Comparison of ENCODE assay signal across 12 cellular contexts in genomic region chr13:32736648-32737047, GRCh38.
A peak's percentile ranks its signal among the peaks of the same experiment; 100 is the strongest.
DNase-seq lines count a peak whose midpoint lies in the region; ATAC-seq, FAIRE-seq and TF ChIP-seq lines count a peak whose summit lies in the region.
"Had no signal": no experiment of that assay in that cellular context is flagged by ENCODE, and none has a peak within 500 bp of the region (broad histone marks: within the 10 kb centered on the region; RNA-seq: fewer than 3 reads in every experiment).

No MANE protein-coding gene starts in this region.

- no peak for TF ChIP-seq CTCF in kidney (IDR thresholded peaks at IDR 0.05; ENCODE audit: borderline replicate concordance, extremely low read depth, insufficient read depth)

- intact Hi-C loops in activated CD4-positive, alpha-beta T cell treated with anti-CD3 and anti-CD28 coated beads, Interleukin-2, amount 10 ng/mL, durations not matched to agents 24 days and 14 days (cut with micrococcal nuclease), result loop anchor here (1.0 to 5.0 kb wide), 3 partner anchors 14 to 169 kb away; no protein-coding TSS in a partner anchor
- intact Hi-C loops in kidney (cut with DNase I), result no loop called here

- FAIRE-seq in kidney (lab: Jason Lieb, UNC) (no peak), urothelium cell line (lab: Jason Lieb, UNC) (no peak)

- peak overlapping the region; percentile 33 to 66 for H3K9ac ChIP-seq in kidney (ENCODE audit: low read length in 2 of 2)

- peak overlapping the region; percentile 82 for H3K4me3 Mint-ChIP-seq in activated CD4-positive, alpha-beta T cell treated with anti-CD3 and anti-CD28 coated beads, Interleukin-2, amount 10 ng/mL, durations not matched to agents 24 days and 14 days
- H3K4me3 Mint-ChIP-seq in activated CD8-positive, alpha-beta T cell treated with anti-CD3 and anti-CD28 coated beads, Interleukin-2, amount 10 ng/mL, durations not matched to agents 7 days and 5 days, result peak overlapping the region; percentile 76
- peak overlapping the region; percentile 75 to 76 for H3K4me3 Mint-ChIP-seq in stimulated activated naive B cell treated with anti-CD40 and anti-IgM and Interleukin-4, amounts not matched to agents 10 μg/mL and 1 μg/mL and 100 μg/mL, for 72 hours

- peak overlapping the region; percentile 81 for H3K27ac Mint-ChIP-seq in activated CD4-positive, alpha-beta T cell treated with anti-CD3 and anti-CD28 coated beads, Interleukin-2, amount 10 ng/mL, durations not matched to agents 24 days and 14 days
- H3K27ac Mint-ChIP-seq in activated CD8-positive, alpha-beta T cell treated with anti-CD3 and anti-CD28 coated beads, Interleukin-2, amount 10 ng/mL, durations not matched to agents 7 days and 5 days, result peak overlapping the region; percentile 92
- peak overlapping the region; percentile 60 for H3K27ac Mint-ChIP-seq in stimulated activated naive B cell treated with anti-CD40 and anti-IgM and Interleukin-4, amounts not matched to agents 10 μg/mL and 1 μg/mL and 100 μg/mL, for 72 hours

- peaks cover 27% of the 10 kb centered on the region for H3K36me3 Mint-ChIP-seq in activated CD4-positive, alpha-beta T cell treated with anti-CD3 and anti-CD28 coated beads, Interleukin-2, amount 10 ng/mL, durations not matched to agents 24 days and 14 days (ENCODE audit: low read depth)
- peaks cover 44% of the 10 kb centered on the region for H3K36me3 Mint-ChIP-seq in activated CD8-positive, alpha-beta T cell treated with anti-CD3 and anti-CD28 coated beads, Interleukin-2, amount 10 ng/mL, durations not matched to agents 7 days and 5 days (ENCODE audit: low read depth)
- peaks cover 11 to 16% of the 10 kb centered on the region in 2 donors for H3K36me3 Mint-ChIP-seq in stimulated activated naive B cell treated with anti-CD40 and anti-IgM and Interleukin-4, amounts not matched to agents 10 μg/mL and 1 μg/mL and 100 μg/mL, for 72 hours

- DNase-seq in activated CD4-positive, alpha-beta T cell treated with anti-CD3 and anti-CD28 coated beads, Interleukin-2, amount 10 ng/mL, durations not matched to agents 24 days and 14 days, result no peak
- DNase-seq in activated CD4-positive, alpha-beta T cell treated with anti-CD3 and anti-CD28 coated beads, Interleukin-2, amount 50 U/mL, for 48 hours, result no peak
- no peak for DNase-seq in activated CD8-positive, alpha-beta T cell treated with anti-CD3 and anti-CD28 coated beads, Interleukin-2, amount 10 ng/mL, durations not matched to agents 7 days and 5 days
- DNase-seq in kidney (no peak), urothelium cell line (ENCODE audit: low spot score) (no peak)
- DNase-seq in stimulated activated naive B cell treated with anti-CD40 and anti-IgM and Interleukin-4, amounts not matched to agents 10 μg/mL and 1 μg/mL and 100 μg/mL, for 72 hours, result no peak
- DNase-seq in NK-92 treated with Interleukin-12 subunit alpha and Interleukin-12 subunit beta, amount 100 ng/mL, for 24 hours (lab: John Stamatoyannopoulos, UW), result no peak
- DNase-seq: erythroblast, PC-9, retina, trophoblast cell had no signal

- POLR2A ChIA-PET in activated CD8-positive, alpha-beta T cell treated with anti-CD3 and anti-CD28 coated beads, Interleukin-2, amount 10 ng/mL, durations not matched to agents 7 days and 5 days (lab: Charles Lee), result interaction anchor here (1.0 to 1.2 kb wide), 3 partner anchors 46 to 151 kb away, joined by 3 read pairs; no protein-coding TSS in a partner anchor

- peaks cover 0 to 9% of the 10 kb centered on the region in 2 donors for H3K4me1 ChIP-seq in kidney (ENCODE audit: control insufficient read depth in 1 of 2, insufficient read depth in 1 of 2, low read depth in 1 of 2, low read length in 2 of 2)

- CTCF ChIA-PET in activated CD8-positive, alpha-beta T cell treated with anti-CD3 and anti-CD28 coated beads, Interleukin-2, amount 10 ng/mL, durations not matched to agents 7 days and 5 days (lab: Charles Lee), result interaction anchor here (0.5 to 1.7 kb wide), 9 partner anchors 9 to 281 kb away, joined by 3 to 5 read pairs (median 3); partner anchors contain the start of gene PDS5B

- H3K9me3 ChIP-seq in kidney (ENCODE audit: control insufficient read depth in 1 of 2, low read length in 2 of 2), result no peaks in the 10 kb centered on the region

- H3K36me3 ChIP-seq in kidney (ENCODE audit: control insufficient read depth in 1 of 2, insufficient read depth in 2 of 2, low read length in 2 of 2), result peaks cover 0 to under 1% of the 10 kb centered on the region in 2 donors

- ATAC-seq in activated CD8-positive, alpha-beta T cell treated with anti-CD3 and anti-CD28 coated beads, Interleukin-2, amount 10 ng/mL, durations not matched to agents 7 days and 5 days, result no peak
- no peak for ATAC-seq in stimulated activated naive B cell treated with anti-CD40 and anti-IgM and Interleukin-4, amounts not matched to agents 10 μg/mL and 1 μg/mL and 100 μg/mL, for 72 hours (replicated peaks)
- no peak for ATAC-seq in HG02678 (IDR thresholded peaks at IDR 0.05; ENCODE audit: unreplicated experiment)

- H3K27ac ChIP-seq in kidney (ENCODE audit: low read depth in 2 of 2, low read length in 2 of 2), result peak overlapping the region; percentile 16 to 54
- H3K27ac ChIP-seq: PC-9 had no signal

- H3K4me3 ChIP-seq in kidney (ENCODE audit: low read length in 2 of 2), result peak overlapping the region; percentile 48 to 76
- H3K4me3 ChIP-seq: PC-9 had no signal

- H3K9me3 Mint-ChIP-seq in activated CD4-positive, alpha-beta T cell treated with anti-CD3 and anti-CD28 coated beads, Interleukin-2, amount 10 ng/mL, durations not matched to agents 24 days and 14 days, result no peaks in the 10 kb centered on the region
- no peaks in the 10 kb centered on the region for H3K9me3 Mint-ChIP-seq in activated CD8-positive, alpha-beta T cell treated with anti-CD3 and anti-CD28 coated beads, Interleukin-2, amount 10 ng/mL, durations not matched to agents 7 days and 5 days (ENCODE audit: insufficient read depth)
- no peaks in the 10 kb centered on the region for H3K9me3 Mint-ChIP-seq in stimulated activated naive B cell treated with anti-CD40 and anti-IgM and Interleukin-4, amounts not matched to agents 10 μg/mL and 1 μg/mL and 100 μg/mL, for 72 hours

- H3K27me3 Mint-ChIP-seq in activated CD4-positive, alpha-beta T cell treated with anti-CD3 and anti-CD28 coated beads, Interleukin-2, amount 10 ng/mL, durations not matched to agents 24 days and 14 days, result no peaks in the 10 kb centered on the region
- no peaks in the 10 kb centered on the region for H3K27me3 Mint-ChIP-seq in activated CD8-positive, alpha-beta T cell treated with anti-CD3 and anti-CD28 coated beads, Interleukin-2, amount 10 ng/mL, durations not matched to agents 7 days and 5 days (ENCODE audit: low read depth)
- H3K27me3 Mint-ChIP-seq in stimulated activated naive B cell treated with anti-CD40 and anti-IgM and Interleukin-4, amounts not matched to agents 10 μg/mL and 1 μg/mL and 100 μg/mL, for 72 hours, result no peaks in the 10 kb centered on the region

- H3K4me1 Mint-ChIP-seq in activated CD4-positive, alpha-beta T cell treated with anti-CD3 and anti-CD28 coated beads, Interleukin-2, amount 10 ng/mL, durations not matched to agents 24 days and 14 days, result peaks cover 32% of the 10 kb centered on the region
- peaks cover 48% of the 10 kb centered on the region for H3K4me1 Mint-ChIP-seq in activated CD8-positive, alpha-beta T cell treated with anti-CD3 and anti-CD28 coated beads, Interleukin-2, amount 10 ng/mL, durations not matched to agents 7 days and 5 days (ENCODE audit: low read depth)
- peaks cover 13 to 22% of the 10 kb centered on the region in 2 donors for H3K4me1 Mint-ChIP-seq in stimulated activated naive B cell treated with anti-CD40 and anti-IgM and Interleukin-4, amounts not matched to agents 10 μg/mL and 1 μg/mL and 100 μg/mL, for 72 hours
